In the genomic region with DNA sequence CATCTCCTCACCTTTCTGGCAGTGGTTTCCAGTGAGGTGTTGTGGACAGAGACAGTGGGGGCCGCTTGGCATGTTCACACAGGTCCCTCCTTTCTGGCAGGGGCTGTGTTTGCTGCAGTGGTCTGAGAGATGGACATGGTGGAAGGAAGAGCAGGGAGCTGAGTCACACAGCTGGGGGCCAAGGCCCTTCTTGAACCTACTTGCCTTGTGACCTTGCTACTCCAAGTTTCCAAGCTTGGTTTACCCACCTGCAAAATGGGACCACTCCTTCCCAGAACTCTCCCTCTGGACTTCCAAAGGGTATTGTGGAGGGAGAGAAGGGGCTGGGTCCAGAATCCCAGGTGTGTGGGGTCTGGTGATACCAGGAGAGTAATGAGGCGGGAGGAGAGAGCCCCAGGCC, we compare ENCODE assay signal across 17 cellular contexts. TPM values are rescaled to one million over a fixed set of nuclear protein-coding genes. Genes with fewer than 3 reads are reported as not detected.
DNase-seq lines count a peak whose midpoint lies in the region; ATAC-seq and TF ChIP-seq lines count a peak whose summit lies in the region.
"Had no signal": no experiment of that assay in that cellular context is flagged by ENCODE, and none has a peak within 500 bp of the region (broad histone marks: within the 10 kb centered on the region; RNA-seq: fewer than 3 reads in every experiment).

No MANE protein-coding gene starts in this region.

- H3K27ac ChIP-seq in Karpas-422 (ENCODE audit: low read length) (no peak overlapping the region), neural progenitor cell (no peak overlapping the region), aorta (ENCODE audit: low read depth in 1 of 2, low read length in 2 of 2) (no peak overlapping the region)
- H3K27ac ChIP-seq: esophagus muscularis mucosa, GM23248, SJSA1 had no signal

- H3K9me2 ChIP-seq in Karpas-422 (replicated peaks; ENCODE audit: insufficient read depth, low read length): no peaks in the 10 kb centered on the region

- intact Hi-C loops in aorta (cut with DNase I): no loop called here

- POLR2A ChIA-PET in HEK293T (lab: Yijun Ruan, JAX): interaction anchor here (0.6 to 4.5 kb wide), 4 partner anchors 18 to 49 kb away, joined by 3 to 46 read pairs (median 18); a partner anchor contains a TSS

- peaks cover 11% of the 10 kb centered on the region for H3K4me1 Mint-ChIP-seq in T-helper 1 cell treated with Interleukin-12 subunit alpha and Interleukin-12 subunit beta and Interleukin-4 antibody, amounts not matched to agents 30 μg/mL and 1 μg/mL, for 36 hours (ENCODE audit: low read depth)
- H3K4me1 Mint-ChIP-seq in brain: peaks cover 23% of the 10 kb centered on the region
- H3K4me1 Mint-ChIP-seq in neural progenitor cell: peaks cover 10% of the 10 kb centered on the region

- no peaks in the 10 kb centered on the region for H3K9me3 ChIP-seq in Karpas-422 (ENCODE audit: low read length)
- H3K9me3 ChIP-seq in neural progenitor cell (ENCODE audit: low read depth): no peaks in the 10 kb centered on the region
- H3K9me3 ChIP-seq in aorta (ENCODE audit: control insufficient read depth, low read length): no peaks in the 10 kb centered on the region
- H3K9me3 ChIP-seq: esophagus muscularis mucosa, heart right ventricle, transverse colon had no signal

- H3K36me3 Mint-ChIP-seq in T-helper 1 cell treated with Interleukin-12 subunit alpha and Interleukin-12 subunit beta and Interleukin-4 antibody, amounts not matched to agents 30 μg/mL and 1 μg/mL, for 36 hours (ENCODE audit: low read depth): no peaks in the 10 kb centered on the region
- H3K36me3 Mint-ChIP-seq in brain (no peaks in the 10 kb centered on the region), neural progenitor cell (no peaks in the 10 kb centered on the region)

- H3K27ac Mint-ChIP-seq in T-helper 1 cell treated with Interleukin-12 subunit alpha and Interleukin-12 subunit beta and Interleukin-4 antibody, amounts not matched to agents 30 μg/mL and 1 μg/mL, for 36 hours: no peak overlapping the region
- H3K27ac Mint-ChIP-seq in brain: no peak overlapping the region
- H3K27ac Mint-ChIP-seq in neural progenitor cell: no peak overlapping the region

- H4K20me1 ChIP-seq in Karpas-422 (ENCODE audit: insufficient read depth, low read depth, low read length) (no peaks in the 10 kb centered on the region), neural progenitor cell (ENCODE audit: low read depth) (no peaks in the 10 kb centered on the region)

- H3K4me3 ChIP-seq in Karpas-422 (ENCODE audit: low read length) (no peak overlapping the region; the same call in 1 of the 2 replicates), neural progenitor cell (no peak overlapping the region), aorta (ENCODE audit: low read length in 2 of 2) (no peak overlapping the region)

- peaks cover 28% of the 10 kb centered on the region for H3F3A ChIP-seq in neural progenitor cell (ENCODE audit: low read depth)

- DNase-seq in T-helper 1 cell (no peak), Karpas-422 (no peak), neural progenitor cell (ENCODE audit: low spot score) (no peak), aorta (no peak), D341Med (ENCODE audit: low spot score) (no peak), HEK293T (ENCODE audit: extremely low spot score) (no peak)
- DNase-seq: amniotic stem cell, GM23248, heart right ventricle, kidney glomerular epithelial cell, NCI-H2227 treated with DMSO at 0.1 percent for 48 hours had no signal

- peak overlapping the region; percentile 28 for H3K4me3 Mint-ChIP-seq in T-helper 1 cell treated with Interleukin-12 subunit alpha and Interleukin-12 subunit beta and Interleukin-4 antibody, amounts not matched to agents 30 μg/mL and 1 μg/mL, for 36 hours
- H3K4me3 Mint-ChIP-seq in brain (peak overlapping the region in 3 of 5 experiments; percentile 30 to 90 (median 66)), neural progenitor cell (peak overlapping the region; percentile 74)

- no peaks in the 10 kb centered on the region for H3K9me3 Mint-ChIP-seq in T-helper 1 cell treated with Interleukin-12 subunit alpha and Interleukin-12 subunit beta and Interleukin-4 antibody, amounts not matched to agents 30 μg/mL and 1 μg/mL, for 36 hours
- H3K9me3 Mint-ChIP-seq in brain (peaks cover 0 to 7% (median 0%) of the 10 kb centered on the region in 5 experiments), neural progenitor cell (no peaks in the 10 kb centered on the region)

- ATAC-seq in aorta (ENCODE audit: low FRiP score): no peak

- H3K27me3 ChIP-seq in Karpas-422 (ENCODE audit: low read length) (no peaks in the 10 kb centered on the region), neural progenitor cell (peaks cover 93% of the 10 kb centered on the region), aorta (ENCODE audit: control insufficient read depth in 1 of 2, insufficient read depth in 2 of 2, low read length in 1 of 2) (peaks cover 0 to 3% of the 10 kb centered on the region in 2 donors)

- H3K9ac ChIP-seq in Karpas-422 (ENCODE audit: low read length): peak overlapping the region; percentile 64
- no peak overlapping the region for H3K9ac ChIP-seq in neural progenitor cell

- H3K27me3 Mint-ChIP-seq in T-helper 1 cell treated with Interleukin-12 subunit alpha and Interleukin-12 subunit beta and Interleukin-4 antibody, amounts not matched to agents 30 μg/mL and 1 μg/mL, for 36 hours (ENCODE audit: low read depth): peaks cover 51% of the 10 kb centered on the region
- H3K27me3 Mint-ChIP-seq in brain (peaks cover 53% of the 10 kb centered on the region), neural progenitor cell (ENCODE audit: insufficient read depth, low read depth) (peaks cover 55% of the 10 kb centered on the region)

- CTCF ChIA-PET in HEK293T (lab: Yijun Ruan, JAX): interaction anchor here (0.8 to 5.0 kb wide), 9 partner anchors 12 to 96 kb away, joined by 3 to 50 read pairs (median 8); a partner anchor contains a TSS

- TF ChIP-seq CTCF in brain (conservative IDR thresholded peaks at IDR 0.05): no peak
- no peak for TF ChIP-seq CTCF in neural progenitor cell (IDR thresholded peaks at IDR 0.05)

- no peaks in the 10 kb centered on the region for H3K79me2 ChIP-seq in Karpas-422 (ENCODE audit: low read length)
- no peaks in the 10 kb centered on the region for H3K79me2 ChIP-seq in neural progenitor cell (ENCODE audit: low read depth)

- H3K36me3 ChIP-seq in Karpas-422 (ENCODE audit: insufficient read depth, low read length) (no peaks in the 10 kb centered on the region), neural progenitor cell (no peaks in the 10 kb centered on the region), aorta (ENCODE audit: control insufficient read depth in 1 of 2, insufficient read depth in 2 of 2, low read length in 1 of 2) (no peaks in the 10 kb centered on the region)
- H3K36me3 ChIP-seq: esophagus muscularis mucosa, heart right ventricle, SJSA1, transverse colon had no signal

- H3K4me1 ChIP-seq in Karpas-422 (ENCODE audit: low read length) (peaks cover 28% of the 10 kb centered on the region), neural progenitor cell (peaks cover 15% of the 10 kb centered on the region), aorta (ENCODE audit: control insufficient read depth in 1 of 2, insufficient read depth in 2 of 2, low read length in 2 of 2) (no peaks in the 10 kb centered on the region)

- H3K4me2 ChIP-seq in Karpas-422 (ENCODE audit: low read depth, low read length, poor library complexity, severe bottlenecking) (no peak overlapping the region), neural progenitor cell (no peak overlapping the region)

- 86 to 100% methylated on average over 2 of the region's 2 CpGs for WGBS in aorta, 2 donors

- H2AFZ ChIP-seq in Karpas-422 (ENCODE audit: low read length) (no peak overlapping the region), neural progenitor cell (replicated peaks) (no peak overlapping the region)

TF ChIP-seq in HEK293T, 16 proteins besides CTCF, POLR2A, EP300 and RAD21 (continues in another document):
- no peak for TF ChIP-seq ARNT (IDR thresholded peaks at IDR 0.05)
- TF ChIP-seq SUZ12 (IDR thresholded peaks at IDR 0.05): no peak
- TF ChIP-seq, protein P1, sequence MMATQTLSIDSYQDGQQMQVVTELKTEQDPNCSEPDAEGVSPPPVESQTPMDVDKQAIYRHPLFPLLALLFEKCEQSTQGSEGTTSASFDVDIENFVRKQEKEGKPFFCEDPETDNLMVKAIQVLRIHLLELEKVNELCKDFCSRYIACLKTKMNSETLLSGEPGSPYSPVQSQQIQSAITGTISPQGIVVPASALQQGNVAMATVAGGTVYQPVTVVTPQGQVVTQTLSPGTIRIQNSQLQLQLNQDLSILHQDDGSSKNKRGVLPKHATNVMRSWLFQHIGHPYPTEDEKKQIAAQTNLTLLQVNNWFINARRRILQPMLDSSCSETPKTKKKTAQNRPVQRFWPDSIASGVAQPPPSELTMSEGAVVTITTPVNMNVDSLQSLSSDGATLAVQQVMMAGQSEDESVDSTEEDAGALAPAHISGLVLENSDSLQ (IDR thresholded peaks at IDR 0.05): no peak
- TF ChIP-seq NFRKB (IDR thresholded peaks at IDR 0.05): no peak
- TF ChIP-seq SP1 (IDR thresholded peaks at IDR 0.05): no peak
- no peak for TF ChIP-seq ELF4 (IDR thresholded peaks at IDR 0.05)

RNA-seq across cellular contexts. Expression of a gene that starts 4.1 kb away (rescaled TPM):
- 6.0 and 6.5 TPM in 2 replicates for total RNA-seq in Karpas-422 (2014; rRNA removed; shearing (Covaris generic); ENCODE audit: low replicate concordance)
- polyA plus RNA-seq in brain (ENCODE audit: insufficient read depth, low read depth, low replicate concordance) (3.7 TPM), aorta (1 to 10 TPM in 1 of 2 donors, not detected in 1; 1.8 TPM)
- total RNA-seq in neural progenitor cell (ENCODE audit: low replicate concordance) (2.0 TPM in 1 of 2 replicates, not detected in the other), aorta (under 1 TPM; 0.23 to 0.33 TPM)

RNA-seq across cellular contexts. Expression of a gene that starts 4.9 kb away (rescaled TPM):
- not detected in 2 replicates for total RNA-seq in Karpas-422 (2014; rRNA removed; shearing (Covaris generic); ENCODE audit: low replicate concordance)
- polyA plus RNA-seq in brain (ENCODE audit: insufficient read depth, low read depth, low replicate concordance) (not detected), aorta (not detected)
- total RNA-seq in neural progenitor cell (ENCODE audit: low replicate concordance) (not detected in 2 replicates), aorta (not detected)
- total RNA-seq: esophagus muscularis mucosa, GM23248, heart right ventricle, mucosa of gallbladder, SJSA1, transverse colon had no signal
- polyA plus RNA-seq: GM23248, heart right ventricle had no signal

RNA-seq across cellular contexts. Expression of a gene that starts 21.1 kb away (rescaled TPM):
- not detected in 2 replicates for total RNA-seq in Karpas-422 (2014; rRNA removed; shearing (Covaris generic); ENCODE audit: low replicate concordance)
- polyA plus RNA-seq in brain (ENCODE audit: insufficient read depth, low read depth, low replicate concordance) (not detected), aorta (not detected)
- total RNA-seq in neural progenitor cell (ENCODE audit: low replicate concordance) (not detected in 2 replicates), aorta (not detected)
- total RNA-seq: esophagus muscularis mucosa, GM23248, SJSA1 had no signal
- polyA plus RNA-seq: GM23248, heart right ventricle had no signal

RNA-seq across cellular contexts. Expression of a gene that starts 21.2 kb away (rescaled TPM):
- 45.5 and 79.1 TPM in 2 replicates for total RNA-seq in Karpas-422 (2014; rRNA removed; shearing (Covaris generic); ENCODE audit: low replicate concordance)
- polyA plus RNA-seq in brain (ENCODE audit: insufficient read depth, low read depth, low replicate concordance): 26.9 TPM
- total RNA-seq in neural progenitor cell (ENCODE audit: low replicate concordance): 24.0 and 50.6 TPM in 2 replicates
- 10 to 100 TPM; 26.8 to 27.6 TPM for total RNA-seq in aorta
- 10 to 100 TPM; 13.0 to 14.1 TPM for polyA plus RNA-seq in aorta

RNA-seq across cellular contexts. Expression of a gene that starts 41.3 kb away (rescaled TPM):
- total RNA-seq in Karpas-422 (2014; rRNA removed; shearing (Covaris generic); ENCODE audit: low replicate concordance): 26.8 and 59.4 TPM in 2 replicates
- polyA plus RNA-seq in brain (ENCODE audit: insufficient read depth, low read depth, low replicate concordance): 10.9 TPM
- 4.5 and 31.7 TPM in 2 replicates for total RNA-seq in neural progenitor cell (ENCODE audit: low replicate concordance)
- 1 to 10 TPM; 1.9 to 2.0 TPM for total RNA-seq in aorta
- under 1 TPM in 1 of 2 donors, not detected in 1; 0.74 TPM for polyA plus RNA-seq in aorta
